In the genomic region with DNA sequence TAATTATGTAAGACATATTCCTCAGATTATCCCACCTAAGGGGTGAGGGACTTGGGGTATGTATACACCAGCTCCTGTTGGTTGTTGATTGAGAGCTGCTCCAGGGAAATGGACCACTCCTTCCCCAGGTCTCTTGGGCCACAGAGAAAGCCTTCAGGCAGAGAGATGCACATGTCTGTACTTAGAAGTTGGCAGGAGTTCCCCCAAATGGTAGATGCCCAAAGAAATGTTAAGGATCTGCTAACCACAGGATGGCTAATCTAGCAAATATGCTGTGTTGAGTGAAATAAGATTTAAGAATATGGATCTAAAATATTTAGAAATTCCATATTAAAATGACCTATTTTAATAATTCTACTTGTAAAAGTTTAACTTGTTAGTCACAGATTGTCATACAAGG, we compare ENCODE assay signal across 29 cellular contexts.
DNase-seq lines count a peak whose midpoint lies in the region; ATAC-seq and TF ChIP-seq lines count a peak whose summit lies in the region.
"Had no signal": no experiment of that assay in that cellular context is flagged by ENCODE, and none has a peak within 500 bp of the region (broad histone marks: within the 10 kb centered on the region; RNA-seq: fewer than 3 reads in every experiment).

No MANE protein-coding gene starts in this region.

- ATAC-seq in HG02885 (IDR thresholded peaks at IDR 0.05; ENCODE audit: poor library complexity, unreplicated experiment) (no peak), GM18498 (IDR thresholded peaks at IDR 0.05; ENCODE audit: unreplicated experiment) (no peak)
- ATAC-seq: activated naive CD8-positive, alpha-beta T cell treated with anti-CD3 and anti-CD28 coated beads, Interleukin-2, amount 50 U/mL, for 24 hours; activated T-cell treated with anti-CD3 and anti-CD28 coated beads, Interleukin-2, amount 50 U/mL, for 4 hours; CD8-positive, alpha-beta T cell; HCT116; Panc1; right cardiac atrium; stimulated activated memory B cell treated with anti-CD40 and anti-IgM and Interleukin-4, amounts not matched to agents 10 μg/mL and 1 μg/mL and 100 μg/mL, for 72 hours; upper lobe of right lung had no signal

- peak; percentile 69 for DNase-seq in GM03348 (ENCODE audit: low spot score)
- DNase-seq in RPMI7951 (ENCODE audit: low read depth) = peak; percentile 49
- DNase-seq in fibroblast of mammary gland (ENCODE audit: low read depth) = peak; percentile 50
- no peak for DNase-seq in NCI-H345 treated with DMSO at 0.1 percent for 48 hours (lab: John Stamatoyannopoulos, UW; ENCODE audit: unreplicated experiment)
- no peak for DNase-seq in GOT3 (lab: John Stamatoyannopoulos, UW)
- DNase-seq: activated CD4-positive, alpha-beta T cell treated with anti-CD3 and anti-CD28 coated beads, Interleukin-2, amount 10 ng/mL, durations not matched to agents 24 days and 14 days; activated naive CD8-positive, alpha-beta T cell treated with anti-CD3 and anti-CD28 coated beads, Interleukin-2, amount 50 U/mL, for 24 hours; activated T-cell treated with anti-CD3 and anti-CD28 coated beads, Interleukin-2, amount 50 U/mL, for 4 hours; brain microvascular endothelial cell; CD8-positive, alpha-beta T cell; NCI-H1092; NCI-H187 treated with DMSO at 0.1 percent for 48 hours; NCI-H2171 treated with DMSO at 0.1 percent for 48 hours; NCI-H524 treated with DMSO at 0.1 percent for 48 hours; NK-92 treated with Interleukin-12 subunit alpha and Interleukin-12 subunit beta, amount 100 ng/mL, for 24 hours; posterior cingulate gyrus; right cardiac atrium; SHP77 treated with DMSO at 0.1 percent for 48 hours; stimulated activated CD4-positive, alpha-beta T cell treated with anti-CD3 and anti-CD28 coated beads, Interleukin-12 subunit alpha, Interleukin-12 subunit beta, amount 100 ng/mL, for 4 hours; stimulated activated CD4-positive, alpha-beta T cell treated with anti-CD3 and anti-CD28 coated beads, Interleukin-4, amount 100 ng/mL, for 24 hours; SW 1271; T-helper 9 cell; upper lobe of right lung had no signal

- H3K4me3 ChIP-seq in fibroblast of mammary gland (ENCODE audit: control insufficient read depth, low read depth, low read length) = no peak overlapping the region
- H3K4me3 ChIP-seq: suprapubic skin, upper lobe of right lung had no signal

- TF ChIP-seq CTCF in fibroblast of mammary gland (conservative IDR thresholded peaks at IDR 0.05; ENCODE audit: control insufficient read depth, insufficient read depth, low read depth, low read length) = no peak

Comparison
In these comparisons a context has a peak if more than half of its experiments do, and no peak if none do; other contexts are left out.
1. DNase-seq: peak in GM03348 (single experiment), RPMI7951 (single experiment) and fibroblast of mammary gland (single experiment); none in NCI-H345 treated with DMSO at 0.1 percent for 48 hours (single experiment) and GOT3 (single experiment).